9 cellular contexts compared by ENCODE assay signal in the genomic region with DNA sequence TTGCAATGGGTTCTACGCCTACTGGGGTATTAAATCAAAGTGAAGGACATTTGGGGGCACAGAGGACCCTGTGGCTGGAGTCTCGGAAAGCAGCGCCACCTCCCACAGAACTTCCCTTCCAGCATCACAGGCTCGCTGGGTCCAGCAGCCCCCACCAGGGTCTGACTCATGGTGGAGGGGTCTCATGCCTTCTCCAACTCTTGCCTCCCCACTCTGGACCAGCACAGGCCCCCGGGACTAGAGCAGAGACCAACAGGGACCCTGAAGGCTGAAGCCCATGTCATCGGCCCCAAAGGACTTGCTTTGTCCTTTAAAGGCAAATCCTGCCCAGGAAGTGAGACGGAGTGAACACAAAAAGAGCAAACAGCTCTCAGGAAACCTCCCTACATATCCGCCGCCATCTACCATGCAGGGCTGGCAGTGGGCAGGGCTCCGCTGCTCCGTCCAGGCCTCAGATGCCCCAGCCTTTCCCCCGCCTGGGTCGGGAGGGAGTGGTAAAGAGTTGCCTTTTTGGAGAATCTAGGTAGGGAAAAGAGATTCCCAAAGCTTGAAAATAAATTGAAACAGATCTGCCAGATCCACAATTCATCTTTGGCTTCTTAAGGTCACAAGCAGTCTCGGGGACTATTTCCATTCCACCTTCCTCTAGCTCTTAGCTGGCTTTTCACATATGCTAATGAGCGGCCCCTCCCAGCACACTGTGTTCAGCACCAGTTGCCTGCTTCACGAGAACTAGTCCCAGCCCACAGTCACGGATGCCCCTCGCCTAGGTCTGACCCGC. TPM values are rescaled to one million over a fixed set of nuclear protein-coding genes. Genes with fewer than 3 reads are reported as not detected.
DNase-seq lines count a peak whose midpoint lies in the region; ATAC-seq and TF ChIP-seq lines count a peak whose summit lies in the region.
"Had no signal": no experiment of that assay in that cellular context is flagged by ENCODE, and none has a peak within 500 bp of the region (broad histone marks: within the 10 kb centered on the region; RNA-seq: fewer than 3 reads in every experiment).

No MANE protein-coding gene starts in this region.

- no peak overlapping the region for H3K27ac Mint-ChIP-seq in activated T-helper 17 cell treated with anti-CD3 and anti-CD28 coated beads, Interleukin-2, amount 50 U/mL, for 72 hours

- peak overlapping the region; percentile 93 to 100 for H3K27ac ChIP-seq in tibial artery
- H3K27ac ChIP-seq: 22Rv1 had no signal

- H3K9me3 ChIP-seq in tibial artery: no peaks in the 10 kb centered on the region

- DNase-seq in DMS 273 (lab: John Stamatoyannopoulos, UW; ENCODE audit: unreplicated experiment): peak; percentile 67
- no peak for DNase-seq in DMS 273 treated with DMSO at 0.1 percent for 48 hours (lab: John Stamatoyannopoulos, UW)
- DNase-seq in left kidney (ENCODE audit: low read depth, low spot score): peak; percentile 72
- DNase-seq in tibial artery: no peak
- DNase-seq in NCI-H748 treated with DMSO at 0.1 percent for 48 hours (lab: John Stamatoyannopoulos, UW): no peak

- H3K27me3 Mint-ChIP-seq in activated T-helper 17 cell treated with anti-CD3 and anti-CD28 coated beads, Interleukin-2, amount 50 U/mL, for 72 hours: peaks cover 22% of the 10 kb centered on the region

- peak; percentile 13 for ATAC-seq in activated T-helper 17 cell treated with anti-CD3 and anti-CD28 coated beads, Interleukin-2, amount 50 U/mL, for 72 hours (replicated peaks)
- ATAC-seq in GM18858 (IDR thresholded peaks at IDR 0.05; ENCODE audit: unreplicated experiment): no peak
- no peak for ATAC-seq in HG02885 (IDR thresholded peaks at IDR 0.05; ENCODE audit: poor library complexity, unreplicated experiment)

- H3K4me3 Mint-ChIP-seq in activated T-helper 17 cell treated with anti-CD3 and anti-CD28 coated beads, Interleukin-2, amount 50 U/mL, for 72 hours: peak overlapping the region; percentile 46

- H3K4me1 Mint-ChIP-seq in activated T-helper 17 cell treated with anti-CD3 and anti-CD28 coated beads, Interleukin-2, amount 50 U/mL, for 72 hours: no peaks in the 10 kb centered on the region

- TF ChIP-seq CTCF in tibial artery (IDR thresholded peaks at IDR 0.05): no peak

- H3K4me1 ChIP-seq in tibial artery: peaks cover 0 to 66% (median 41%) of the 10 kb centered on the region in 4 donors

- no peaks in the 10 kb centered on the region for H3K27me3 ChIP-seq in tibial artery

- no peaks in the 10 kb centered on the region for H3K36me3 ChIP-seq in tibial artery

- no peaks in the 10 kb centered on the region for H3K36me3 Mint-ChIP-seq in activated T-helper 17 cell treated with anti-CD3 and anti-CD28 coated beads, Interleukin-2, amount 50 U/mL, for 72 hours (ENCODE audit: low read depth)

- intact Hi-C loops in tibial artery (cut with DNase I; ENCODE audit: low total_unique reads): loop anchor here (5.0 kb wide), 1 partner anchor 47 kb away; no protein-coding TSS in a partner anchor

- H3K9me3 Mint-ChIP-seq in activated T-helper 17 cell treated with anti-CD3 and anti-CD28 coated beads, Interleukin-2, amount 50 U/mL, for 72 hours: no peaks in the 10 kb centered on the region

- H3K4me3 ChIP-seq in tibial artery: peak overlapping the region; percentile 84 to 91

RNA-seq across cellular contexts. Expression of gene GPRC5C, which starts 2.1 kb away (rescaled TPM):
- total RNA-seq in activated T-helper 17 cell treated with anti-CD3 and anti-CD28 coated beads, Interleukin-2, amount 50 U/mL, for 72 hours: 1 to 10 TPM in 1 of 2 donors, not detected in 1; 5.0 TPM

RNA-seq across cellular contexts. Expression of gene CD300A, which starts 36.6 kb away (rescaled TPM):
- 10 to 100 TPM in 1 of 2 donors, 1 to 10 TPM in 1; 3.0 to 29.1 TPM for total RNA-seq in activated T-helper 17 cell treated with anti-CD3 and anti-CD28 coated beads, Interleukin-2, amount 50 U/mL, for 72 hours

Comparison
In these comparisons a context has a peak if more than half of its experiments do, and no peak if none do; other contexts are left out.
1. DNase-seq: peak in DMS 273 (single experiment) and left kidney (single experiment); none in DMS 273 treated with DMSO at 0.1 percent for 48 hours (single experiment), tibial artery (0 of 2) and NCI-H748 treated with DMSO at 0.1 percent for 48 hours (single experiment).